Comparison of ENCODE assay signal across 8 cellular contexts in genomic region chr13:46389985-46390384, GRCh38. TPM values are rescaled to one million over a fixed set of nuclear protein-coding genes. Genes with fewer than 3 reads are reported as not detected.
DNase-seq lines count a peak whose midpoint lies in the region; ATAC-seq lines count a peak whose summit lies in the region.

No MANE protein-coding gene starts in this region.

- no peak overlapping the region for H3K4me3 Mint-ChIP-seq in activated CD8-positive, alpha-beta memory T cell treated with anti-CD3 and anti-CD28 coated beads, Interleukin-2, amount 10 ng/mL, durations not matched to agents 7 days and 5 days
- H3K4me3 Mint-ChIP-seq in stimulated activated memory B cell treated with anti-CD40 and anti-IgM and Interleukin-4, amounts not matched to agents 10 μg/mL and 1 μg/mL and 100 μg/mL, for 72 hours: peak overlapping the region; percentile 32

- peaks cover 38% of the 10 kb centered on the region for H3K27me3 Mint-ChIP-seq in activated CD8-positive, alpha-beta memory T cell treated with anti-CD3 and anti-CD28 coated beads, Interleukin-2, amount 10 ng/mL, durations not matched to agents 7 days and 5 days
- no peaks in the 10 kb centered on the region for H3K27me3 Mint-ChIP-seq in stimulated activated memory B cell treated with anti-CD40 and anti-IgM and Interleukin-4, amounts not matched to agents 10 μg/mL and 1 μg/mL and 100 μg/mL, for 72 hours

- intact Hi-C loops in right cardiac atrium (cut with DNase I): no loop called here

- no peak for DNase-seq in activated CD8-positive, alpha-beta memory T cell treated with anti-CD3 and anti-CD28 coated beads, Interleukin-2, amount 10 ng/mL, durations not matched to agents 7 days and 5 days
- no peak for DNase-seq in activated CD8-positive, alpha-beta memory T cell treated with anti-CD3 and anti-CD28 coated beads, Interleukin-2, amount 50 U/mL, for 4 hours
- DNase-seq in SJCRH30: peak; percentile 81 to 92
- DNase-seq in right cardiac atrium: peak in 2 of 3 donors; percentile 51 to 54
- DNase-seq in DMS79 treated with DMSO at 0.1 percent for 48 hours (lab: John Stamatoyannopoulos, UW): no peak
- no peak for DNase-seq in DMS153 (lab: John Stamatoyannopoulos, UW)

- H3K27ac ChIP-seq in SJCRH30: peak overlapping the region; percentile 76
- no peak overlapping the region for H3K27ac ChIP-seq in right cardiac atrium (ENCODE audit: low read length)

- WGBS in right cardiac atrium: 34% methylated on average over 2 of the region's 2 CpGs

- H3K27me3 ChIP-seq in SJCRH30 (no peaks in the 10 kb centered on the region), right cardiac atrium (ENCODE audit: control insufficient read depth, insufficient read depth) (no peaks in the 10 kb centered on the region)

- no peaks in the 10 kb centered on the region for H3K36me3 Mint-ChIP-seq in activated CD8-positive, alpha-beta memory T cell treated with anti-CD3 and anti-CD28 coated beads, Interleukin-2, amount 10 ng/mL, durations not matched to agents 7 days and 5 days
- peaks cover 11% of the 10 kb centered on the region for H3K36me3 Mint-ChIP-seq in stimulated activated memory B cell treated with anti-CD40 and anti-IgM and Interleukin-4, amounts not matched to agents 10 μg/mL and 1 μg/mL and 100 μg/mL, for 72 hours

- CTCF ChIA-PET in activated CD8-positive, alpha-beta memory T cell treated with anti-CD3 and anti-CD28 coated beads, Interleukin-2, amount 10 ng/mL, durations not matched to agents 7 days and 5 days (lab: Charles Lee): no interaction called here

- H3K4me1 ChIP-seq in SJCRH30 (peaks cover 43% of the 10 kb centered on the region), right cardiac atrium (ENCODE audit: control insufficient read depth, insufficient read depth, low read length) (no peaks in the 10 kb centered on the region)

- H3K36me3 ChIP-seq in SJCRH30: no peaks in the 10 kb centered on the region

- no peaks in the 10 kb centered on the region for H3K9me3 Mint-ChIP-seq in activated CD8-positive, alpha-beta memory T cell treated with anti-CD3 and anti-CD28 coated beads, Interleukin-2, amount 10 ng/mL, durations not matched to agents 7 days and 5 days (ENCODE audit: low read depth)
- no peaks in the 10 kb centered on the region for H3K9me3 Mint-ChIP-seq in stimulated activated memory B cell treated with anti-CD40 and anti-IgM and Interleukin-4, amounts not matched to agents 10 μg/mL and 1 μg/mL and 100 μg/mL, for 72 hours

- ATAC-seq in activated CD8-positive, alpha-beta memory T cell treated with anti-CD3 and anti-CD28 coated beads, Interleukin-2, amount 10 ng/mL, durations not matched to agents 7 days and 5 days: peak; percentile 31
- ATAC-seq in HG03060 (IDR thresholded peaks at IDR 0.05; ENCODE audit: low read depth, unreplicated experiment) (peak; percentile 37), right cardiac atrium (peak; percentile 66 to 67)
- peak; percentile 78 for ATAC-seq in stimulated activated memory B cell treated with anti-CD40 and anti-IgM and Interleukin-4, amounts not matched to agents 10 μg/mL and 1 μg/mL and 100 μg/mL, for 72 hours

- peaks cover 30% of the 10 kb centered on the region for H3K4me1 Mint-ChIP-seq in activated CD8-positive, alpha-beta memory T cell treated with anti-CD3 and anti-CD28 coated beads, Interleukin-2, amount 10 ng/mL, durations not matched to agents 7 days and 5 days
- H3K4me1 Mint-ChIP-seq in stimulated activated memory B cell treated with anti-CD40 and anti-IgM and Interleukin-4, amounts not matched to agents 10 μg/mL and 1 μg/mL and 100 μg/mL, for 72 hours: peaks cover 49% of the 10 kb centered on the region

- no peak overlapping the region for H3K4me3 ChIP-seq in SJCRH30
- H3K4me3 ChIP-seq in right cardiac atrium (ENCODE audit: low read length): no peak overlapping the region

- H3K9me3 ChIP-seq in SJCRH30 (replicated peaks) (no peaks in the 10 kb centered on the region), right cardiac atrium (ENCODE audit: control insufficient read depth, low read length) (no peaks in the 10 kb centered on the region)

- peak overlapping the region; percentile 55 for H3K27ac Mint-ChIP-seq in activated CD8-positive, alpha-beta memory T cell treated with anti-CD3 and anti-CD28 coated beads, Interleukin-2, amount 10 ng/mL, durations not matched to agents 7 days and 5 days
- peak overlapping the region; percentile 86 for H3K27ac Mint-ChIP-seq in stimulated activated memory B cell treated with anti-CD40 and anti-IgM and Interleukin-4, amounts not matched to agents 10 μg/mL and 1 μg/mL and 100 μg/mL, for 72 hours

RNA-seq across cellular contexts. Expression of gene RUBCNL, which starts 2.9 kb away (rescaled TPM):
- total RNA-seq in activated CD8-positive, alpha-beta memory T cell treated with anti-CD3 and anti-CD28 coated beads, Interleukin-2, amount 10 ng/mL, durations not matched to agents 7 days and 5 days: not detected
- 1.8 TPM in 2 replicates for total RNA-seq in SJCRH30 (2014; rRNA removed; shearing (Covaris generic))
- total RNA-seq in right cardiac atrium: 1 to 10 TPM; 1.0 to 1.8 (median 1.3) TPM
- 0.36 TPM for polyA plus RNA-seq in right cardiac atrium

Comparison
In these comparisons a context has a peak if more than half of its experiments do, and no peak if none do; other contexts are left out.
1. DNase-seq: peak in SJCRH30 (2 of 2) and right cardiac atrium (2 of 3); none in activated CD8-positive, alpha-beta memory T cell treated with anti-CD3 and anti-CD28 coated beads, Interleukin-2, amount 10 ng/mL, durations not matched to agents 7 days and 5 days (single experiment), activated CD8-positive, alpha-beta memory T cell treated with anti-CD3 and anti-CD28 coated beads, Interleukin-2, amount 50 U/mL, for 4 hours (single experiment), DMS79 treated with DMSO at 0.1 percent for 48 hours (single experiment) and DMS153 (single experiment).
2. Peak in every context shown above with its lines, with median percentiles within 50 percentile points of each other: ATAC-seq.